In the genomic region with DNA sequence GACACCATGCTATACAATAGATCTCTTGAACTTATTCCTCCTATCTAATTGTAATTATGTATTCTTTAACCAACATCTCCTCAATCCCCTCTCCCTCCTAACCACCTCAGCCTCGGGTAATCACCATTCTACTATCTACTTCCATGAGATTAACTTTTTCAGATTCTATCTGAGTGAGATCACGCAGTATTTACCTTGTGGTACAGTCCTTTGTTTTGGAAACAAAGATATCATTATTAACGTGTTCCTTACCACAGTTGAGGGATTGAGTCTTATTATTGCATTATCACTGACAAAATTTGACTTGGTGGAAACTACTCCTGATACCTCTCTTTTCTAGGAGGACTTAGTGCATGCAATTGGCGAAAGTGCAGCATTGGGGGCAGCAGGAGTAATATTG, we compare ENCODE assay signal across 17 cellular contexts. TPM values are rescaled to one million over a fixed set of nuclear protein-coding genes. Genes with fewer than 3 reads are reported as not detected.
"Had no signal": no experiment of that assay in that cellular context is flagged by ENCODE, and none has a peak within 500 bp of the region (broad histone marks: within the 10 kb centered on the region; RNA-seq: fewer than 3 reads in every experiment).

No MANE protein-coding gene starts in this region.

- H3K4me3 ChIP-seq: left ventricle myocardium inferior, sigmoid colon, smooth muscle cell, testis had no signal

- DNase-seq: activated CD4-positive, alpha-beta memory T cell treated with anti-CD3 and anti-CD28 coated beads for 36 hours; activated CD4-positive, alpha-beta T cell treated with anti-CD3 and anti-CD28 coated beads for 48 hours; activated effector memory CD4-positive, alpha-beta T cell treated with Interleukin-2 at 50 U/mL for 16 hours; activated naive CD4-positive, alpha-beta T cell treated with anti-CD3 and anti-CD28 coated beads for 36 hours; activated naive CD8-positive, alpha-beta T cell treated with anti-CD3 and anti-CD28 coated beads, Interleukin-2, amount 10 ng/mL, durations not matched to agents 7 days and 5 days; activated T-cell treated with anti-CD3 and anti-CD28 coated beads, Interleukin-2, amount 50 U/mL, for 72 hours; amniotic stem cell; hippocampal formation; left ventricle myocardium inferior; retina; sigmoid colon; stimulated activated CD4-positive, alpha-beta T cell treated with anti-CD3 and anti-CD28 coated beads, Interleukin-15, amount 100 ng/mL, for 24 hours; stimulated activated naive B cell treated with anti-CD40 and anti-IgM and Interleukin-4, amounts not matched to agents 10 μg/mL and 1 μg/mL and 100 μg/mL, for 72 hours; T-helper 2 cell; testis had no signal

- H3K9me3 ChIP-seq: left ventricle myocardium inferior, sigmoid colon, testis had no signal

- H3K27ac ChIP-seq: left ventricle myocardium inferior, sigmoid colon, testis had no signal

- ATAC-seq: activated T-cell treated with anti-CD3 and anti-CD28 coated beads, Interleukin-2, amount 50 U/mL, for 72 hours; natural killer cell treated with Interleukin-12 subunit alpha and Interleukin-12 subunit beta and Interleukin-15 and Interleukin-18, amount 100 ng/mL, for 72 hours; stimulated activated naive B cell treated with anti-CD40 and anti-IgM and Interleukin-4, amounts not matched to agents 10 μg/mL and 1 μg/mL and 100 μg/mL, for 72 hours had no signal

- H3K4me1 ChIP-seq: left ventricle myocardium inferior, sigmoid colon, testis had no signal

- H3K36me3 ChIP-seq: left ventricle myocardium inferior, sigmoid colon had no signal

- H3K27me3 ChIP-seq: sigmoid colon, testis had no signal

RNA-seq across cellular contexts. Expression of gene HYAL4, which starts 26.0 kb away (rescaled TPM):
- polyA plus RNA-seq: smooth muscle cell had no signal
